ENCODE assay signal across 1 cellular context in genomic region chr12:65634061-65634460, GRCh38.
TF ChIP-seq lines count a peak whose summit lies in the region.

No MANE protein-coding gene starts in this region.

TF ChIP-seq in endothelial cell of umbilical vein, 7 proteins besides CTCF, POLR2A, EP300 and RAD21 (continued from another document):
- TF ChIP-seq MAX (IDR thresholded peaks at IDR 0.05; ENCODE audit: insufficient read depth, insufficient read length) = no peak
